In genomic region chr1:115973154-115973553, GRCh38 we compare ENCODE assay signal across 25 cellular contexts. TPM values are rescaled to one million over a fixed set of nuclear protein-coding genes. Genes with fewer than 3 reads are reported as not detected.
DNase-seq lines count a peak whose midpoint lies in the region; FAIRE-seq and TF ChIP-seq lines count a peak whose summit lies in the region.
"Had no signal": no experiment of that assay in that cellular context is flagged by ENCODE, and none has a peak within 500 bp of the region (broad histone marks: within the 10 kb centered on the region; RNA-seq: fewer than 3 reads in every experiment).

No MANE protein-coding gene starts in this region.

- WGBS in H1 (ENCODE audit: extremely low coverage in 1 of 2, insufficient coverage in 1 of 2, insufficient read length in 1 of 2, insufficient replicate concordance in 2 of 2, low coverage in 1 of 2, low lambda C conversion rate in 2 of 2, missing lambda C conversion rate in 1 of 2), 2 experiments = 91% methylated on average over 1 of the region's 1 CpG; no CpG with 5 or more reads in 1 of the 2 experiments

- DNase-seq in H1 (ENCODE audit: low read depth in 1 of 2, low spot score in 2 of 2) (no peak), DMS79 treated with DMSO at 0.1 percent for 48 hours (lab: John Stamatoyannopoulos, UW) (no peak), T-helper 9 cell (no peak)
- no peak for DNase-seq in activated naive CD8-positive, alpha-beta T cell treated with anti-CD3 and anti-CD28 coated beads for 36 hours
- DNase-seq: 8988T; ACHN; AML-193; BE2C; CD4-positive, alpha-beta T cell; CD8-positive, alpha-beta memory T cell; DMS 273 treated with DMSO at 0.1 percent for 48 hours; DMS79; GF-D8 had no signal

- H3K56ac ChIP-seq in H1 (replicated peaks; ENCODE audit: insufficient read length, low read depth, low read length) = no peak overlapping the region

- H3K27me3 Mint-ChIP-seq in nephron (ENCODE audit: low read depth) = peaks cover 24% of the 10 kb centered on the region
- H3K27me3 Mint-ChIP-seq in activated naive CD8-positive, alpha-beta T cell treated with anti-CD3 and anti-CD28 coated beads for 36 hours = peaks cover 64% of the 10 kb centered on the region

- H2BK120ac ChIP-seq in H1 (replicated peaks; ENCODE audit: low read depth, low read length) = no peak overlapping the region

- peak overlapping the region; percentile 69 for H3K4ac ChIP-seq in H1 (replicated peaks; ENCODE audit: insufficient read length, low read depth, low read length)

- no peaks in the 10 kb centered on the region for H3K36me3 Mint-ChIP-seq in nephron (ENCODE audit: low read depth)
- no peaks in the 10 kb centered on the region for H3K36me3 Mint-ChIP-seq in activated naive CD8-positive, alpha-beta T cell treated with anti-CD3 and anti-CD28 coated beads for 36 hours

- H3K9ac ChIP-seq in H1 (replicated peaks in 1 of 4; ENCODE audit: extremely low read depth in 1 of 4, low read depth in 3 of 4, low read length in 3 of 4) = no peak overlapping the region
- H3K9ac ChIP-seq: BLaER1 treated with 17β-estradiol and CSF1 and Interleukin-3, amounts not matched to agents 10 nM and 100 nM had no signal

- H2BK15ac ChIP-seq in H1 (ENCODE audit: low read length) = no peak overlapping the region

- no peaks in the 10 kb centered on the region for H3K27me3 ChIP-seq in H1 (replicated peaks in 1 of 4; ENCODE audit: control insufficient read depth in 3 of 4, extremely low read depth in 1 of 4, insufficient read depth in 3 of 4, low read length in 3 of 4)

- H3K23ac ChIP-seq in H1 (ENCODE audit: insufficient read length) = no peak overlapping the region

- no peak overlapping the region for H3K14ac ChIP-seq in H1 (ENCODE audit: insufficient read length)

- H3K9me3 Mint-ChIP-seq in nephron = no peaks in the 10 kb centered on the region
- H3K9me3 Mint-ChIP-seq in activated naive CD8-positive, alpha-beta T cell treated with anti-CD3 and anti-CD28 coated beads for 36 hours = no peaks in the 10 kb centered on the region
- H3K9me3 Mint-ChIP-seq: CD14-positive monocyte; CD4-positive, alpha-beta T cell; CD8-positive, alpha-beta memory T cell; GM23338 had no signal

- H3K79me2 ChIP-seq in H1 (ENCODE audit: control insufficient read depth in 1 of 2, insufficient read depth in 2 of 2, low read length in 2 of 2) = no peaks in the 10 kb centered on the region

- no peak overlapping the region for H3K4me2 ChIP-seq in H1 (ENCODE audit: insufficient read depth in 1 of 2, low read depth in 2 of 2, low read length in 2 of 2)
- H3K4me2 ChIP-seq: A549; BLaER1 treated with 17β-estradiol and CSF1 and Interleukin-3, amounts not matched to agents 10 nM and 100 nM; GM23338 had no signal

- no peak overlapping the region for H2BK12ac ChIP-seq in H1 (ENCODE audit: low read depth, low read length)

- TF ChIP-seq RAD21 in H1 (IDR thresholded peaks at IDR 0.05 in 1 of 2, conservative IDR thresholded peaks at IDR 0.05 in 1 of 2; ENCODE audit: low read depth in 2 of 2, low read length in 2 of 2) = no peak

- H3K4me1 ChIP-seq in HEK293 (ENCODE audit: control insufficient read depth, insufficient read depth, low read length) (no peaks in the 10 kb centered on the region), H1 (replicated peaks in 1 of 4; ENCODE audit: control insufficient read depth in 3 of 4, insufficient read depth in 4 of 4, low read length in 3 of 4) (peaks cover 3 to 13% (median 6%) of the 10 kb centered on the region in 4 experiments; a peak in 5 of 7 replicates)
- H3K4me1 ChIP-seq: BE2C had no signal

- peaks cover 3% of the 10 kb centered on the region for H3K23me2 ChIP-seq in H1 (ENCODE audit: low read depth, low read length)

- no peaks in the 10 kb centered on the region for H3K4me1 Mint-ChIP-seq in nephron
- H3K4me1 Mint-ChIP-seq in activated naive CD8-positive, alpha-beta T cell treated with anti-CD3 and anti-CD28 coated beads for 36 hours = peaks cover 4% of the 10 kb centered on the region

- no peak overlapping the region for H4K8ac ChIP-seq in H1 (ENCODE audit: extremely low read depth, insufficient read depth, low read length)

- TF ChIP-seq EP300 in H1 (IDR thresholded peaks at IDR 0.05; ENCODE audit: borderline replicate concordance in 1 of 2, low read depth in 2 of 2, low read length in 2 of 2) = no peak

- no peak overlapping the region for H3K27ac ChIP-seq in HEK293 (ENCODE audit: extremely low read depth, low read depth, low read length)
- no peak overlapping the region for H3K27ac ChIP-seq in H1 (ENCODE audit: low read depth, low read length)
- H3K27ac ChIP-seq: A549; BLaER1 treated with 17β-estradiol and CSF1 and Interleukin-3, amounts not matched to agents 10 nM and 100 nM had no signal

- no peak overlapping the region for H4K5ac ChIP-seq in H1 (ENCODE audit: insufficient read length, low read depth, low read length)

- H2BK20ac ChIP-seq in H1 (ENCODE audit: low read length) = no peak overlapping the region

- no peak overlapping the region for H3K18ac ChIP-seq in H1 (ENCODE audit: extremely low read depth, low read length)

- H3K4me3 ChIP-seq in HEK293 (ENCODE audit: low read depth, low read length) (no peak overlapping the region), H1 (ENCODE audit: extremely low read depth in 1 of 4, insufficient read depth in 2 of 4, low read depth in 3 of 4, low read length in 4 of 4) (no peak overlapping the region)
- H3K4me3 ChIP-seq: A549; BLaER1 treated with 17β-estradiol and CSF1 and Interleukin-3, amounts not matched to agents 10 nM and 100 nM; GM23338; HAP-1 had no signal

- H3K9me3 ChIP-seq in HEK293 (ENCODE audit: control insufficient read depth, insufficient read depth, low read depth, low read length) = no peaks in the 10 kb centered on the region
- no peaks in the 10 kb centered on the region; a peak in 1 of 4 replicates for H3K9me3 ChIP-seq in H1 (ENCODE audit: insufficient read depth in 2 of 2, low read depth in 1 of 2, low read length in 1 of 2)
- H3K9me3 ChIP-seq: A549, HAP-1 had no signal

- CTCF ChIA-PET in HEK293 (lab: Yijun Ruan, JAX) = no interaction called here
- CTCF ChIA-PET in H1 (lab: Charles Lee; ENCODE audit: partially characterized antibody) = interaction anchor here (1.1 to 1.2 kb wide), 2 partner anchors 144 to 164 kb away, joined by 3 to 4 read pairs; no protein-coding TSS in a partner anchor

- no peak overlapping the region for H3K27ac Mint-ChIP-seq in nephron
- H3K27ac Mint-ChIP-seq in activated naive CD8-positive, alpha-beta T cell treated with anti-CD3 and anti-CD28 coated beads for 36 hours = no peak overlapping the region
- H3K27ac Mint-ChIP-seq: CD14-positive monocyte; CD4-positive, alpha-beta T cell; CD8-positive, alpha-beta memory T cell; GM23338 had no signal

- H2AK5ac ChIP-seq in H1 (ENCODE audit: low read depth, low read length) = no peak overlapping the region

- H4K91ac ChIP-seq in H1 (replicated peaks; ENCODE audit: insufficient read length, low read length) = no peak overlapping the region

- H2BK5ac ChIP-seq in H1 (ENCODE audit: low read depth, low read length) = no peak overlapping the region

- no peaks in the 10 kb centered on the region for H4K20me1 ChIP-seq in H1 (replicated peaks in 1 of 2; ENCODE audit: control insufficient read depth in 1 of 2, insufficient read depth in 2 of 2, low read length in 2 of 2)
- H4K20me1 ChIP-seq: BLaER1 treated with 17β-estradiol and CSF1 and Interleukin-3, amounts not matched to agents 10 nM and 100 nM had no signal

- FAIRE-seq in H1 (lab: Jason Lieb, UNC) = no peak
- FAIRE-seq: A549, D721Med, GM12891, GM18507, H54 had no signal

- TF ChIP-seq POLR2A in H1 (IDR thresholded peaks at IDR 0.05; ENCODE audit: control extremely low read depth in 1 of 2, low read depth in 2 of 2, low read length in 2 of 2) = no peak

- peak overlapping the region; percentile 34 to 58 (median 40) for H3K4me3 Mint-ChIP-seq in nephron
- no peak overlapping the region for H3K4me3 Mint-ChIP-seq in activated naive CD8-positive, alpha-beta T cell treated with anti-CD3 and anti-CD28 coated beads for 36 hours
- H3K4me3 Mint-ChIP-seq: CD14-positive monocyte; CD4-positive, alpha-beta T cell; CD8-positive, alpha-beta memory T cell; GM23338 had no signal

- POLR2A ChIA-PET in HEK293 (lab: Yijun Ruan, JAX) (no interaction called here), H1 (lab: Charles Lee; ENCODE audit: partially characterized antibody) (no interaction called here)

- H2AFZ ChIP-seq in H1 (ENCODE audit: low read length) = no peak overlapping the region
- H2AFZ ChIP-seq: GM23338 had no signal

- H3K36me3 ChIP-seq in HEK293 (ENCODE audit: control insufficient read depth in 2 of 2, insufficient read depth in 1 of 2, low read length in 2 of 2) = no peaks in the 10 kb centered on the region
- H3K36me3 ChIP-seq in H1 (ENCODE audit: control insufficient read depth in 2 of 4, insufficient read depth in 4 of 4, low read length in 3 of 4) = no peaks in the 10 kb centered on the region
- H3K36me3 ChIP-seq: BE2C; BLaER1 treated with 17β-estradiol and CSF1 and Interleukin-3, amounts not matched to agents 10 nM and 100 nM; HAP-1 had no signal

- no peaks in the 10 kb centered on the region for H3K79me1 ChIP-seq in H1 (ENCODE audit: low read depth, low read length)

- no peak for TF ChIP-seq CTCF in HEK293 (tag by site-specific recombination; IDR thresholded peaks at IDR 0.05)
- TF ChIP-seq CTCF in H1 (IDR thresholded peaks at IDR 0.05; ENCODE audit: control extremely low read depth in 1 of 3, insufficient read depth in 1 of 3, low read depth in 1 of 3, low read length in 3 of 3) = no peak
- TF ChIP-seq CTCF in nephron (IDR thresholded peaks at IDR 0.05; ENCODE audit: unreplicated experiment in 3 of 3) = no peak

TF ChIP-seq in H1, 55 proteins besides CTCF, POLR2A, EP300 and RAD21:
- no peak for TF ChIP-seq KDM4A (IDR thresholded peaks at IDR 0.05; ENCODE audit: low read depth, low read length, severe bottlenecking)
- no peak for TF ChIP-seq CHD2 (IDR thresholded peaks at IDR 0.05; ENCODE audit: low read length)
- TF ChIP-seq SRF (IDR thresholded peaks at IDR 0.05; ENCODE audit: low read depth, low read length) = no peak
- no peak for TF ChIP-seq TCF12 (IDR thresholded peaks at IDR 0.05; ENCODE audit: low read depth, low read length)
- no peak for TF ChIP-seq ZNF274 (IDR thresholded peaks at IDR 0.05; ENCODE audit: borderline replicate concordance, extremely low read depth, low read length)

RNA-seq across cellular contexts. Expression of gene SLC22A15, which starts 3.2 kb away (rescaled TPM):
- total RNA-seq in H1 (2021; fragmentation: NEBNext Ultra II Directional; extraction: Animal tissue kit (Norgen Biotek cat#: 25700)) = 3.3 and 3.7 TPM in 2 replicates
- polyA plus RNA-seq in H1 (2011; rRNA removed) = 2.1 and 3.2 TPM in 2 replicates
- 2.9 TPM for polyA plus RNA-seq in H1 (2011; cell fraction: cytosol; rRNA removed)
- 5.7 TPM for polyA plus RNA-seq in H1 (2011; cell fraction: nucleus; rRNA removed)
- polyA plus RNA-seq in H1 (2012, experiment 1 of 2) = 1.9 to 3.0 TPM (median 2.5 TPM) in 4 replicates
- 0.34 TPM for polyA plus RNA-seq in H1 (2012, experiment 2 of 2)
- polyA plus RNA-seq in H1 (2013, experiment 1 of 2) = 2.2 TPM
- 1.9 TPM for polyA plus RNA-seq in H1 (2013, experiment 2 of 2)
- polyA minus RNA-seq in H1 (2011; rRNA and poly(A)+ RNA removed) = 7.3 and 9.6 TPM in 2 replicates
- 2.4 TPM for polyA minus RNA-seq in H1 (2011; cell fraction: cytosol; rRNA and poly(A)+ RNA removed)
- polyA minus RNA-seq in H1 (2011; cell fraction: nucleus; rRNA and poly(A)+ RNA removed) = 20.1 TPM
- total RNA-seq in activated naive CD8-positive, alpha-beta T cell treated with anti-CD3 and anti-CD28 coated beads for 36 hours = under 1 TPM; 0.47 to 0.54 TPM
- total RNA-seq: G401 had no signal
- polyA plus RNA-seq: CD8-positive, alpha-beta memory T cell had no signal

Comparison
In these comparisons a context has a peak if more than half of its experiments do, and no peak if none do; other contexts are left out.
1. Of the 6 proteins assayed by ChIP-seq in both HEK293 and H1: peak only in HEK293: ATF2; only in H1: none; in both: none; in neither: 5.